Comparison of ENCODE assay signal across 13 cellular contexts in the genomic region with DNA sequence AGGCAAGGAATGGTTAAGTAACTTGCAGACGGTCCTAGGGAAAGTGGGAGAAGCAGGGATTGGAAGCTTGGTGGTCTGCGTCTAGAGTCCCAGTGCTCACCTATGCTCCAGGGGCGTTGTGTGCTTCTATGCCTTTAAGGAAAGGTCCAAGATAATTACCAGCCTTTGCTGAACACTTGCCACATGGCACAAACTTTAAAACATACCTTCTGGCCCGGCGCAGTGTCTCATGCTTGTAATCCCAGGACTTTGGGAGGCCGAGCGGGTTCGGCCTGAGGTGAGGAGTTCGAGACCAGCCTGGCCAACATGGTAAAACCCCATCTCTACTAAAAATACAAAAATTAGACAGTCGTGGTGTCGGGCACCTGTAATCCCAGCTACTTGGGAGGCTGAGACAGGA. TPM values are rescaled to one million over a fixed set of nuclear protein-coding genes. Genes with fewer than 3 reads are reported as not detected.
DNase-seq lines count a peak whose midpoint lies in the region; ATAC-seq and TF ChIP-seq lines count a peak whose summit lies in the region.
"Had no signal": no experiment of that assay in that cellular context is flagged by ENCODE, and none has a peak within 500 bp of the region (broad histone marks: within the 10 kb centered on the region; RNA-seq: fewer than 3 reads in every experiment).

No MANE protein-coding gene starts in this region.

- H3K4me1 ChIP-seq in cardiac muscle cell (ENCODE audit: low read depth) (peaks cover 8% of the 10 kb centered on the region), upper lobe of right lung (peaks cover 69% of the 10 kb centered on the region)

- H3K9me3 ChIP-seq in cardiac muscle cell (ENCODE audit: low read depth) = no peaks in the 10 kb centered on the region
- no peaks in the 10 kb centered on the region for H3K9me3 ChIP-seq in upper lobe of right lung

- intact Hi-C loops in left ventricle myocardium superior (cut with micrococcal nuclease) (no loop called here), upper lobe of right lung (cut with DNase I) (no loop called here)

- peak overlapping the region; percentile 100 for H3K27ac Mint-ChIP-seq in activated naive CD8-positive, alpha-beta T cell
- H3K27ac Mint-ChIP-seq in naive B cell = peak overlapping the region in 3 of 6 donors; percentile 49 to 100 (median 94)

- no peaks in the 10 kb centered on the region for H3K27me3 Mint-ChIP-seq in activated naive CD8-positive, alpha-beta T cell
- no peaks in the 10 kb centered on the region for H3K27me3 Mint-ChIP-seq in naive B cell

- peaks cover 66% of the 10 kb centered on the region for H3K4me1 Mint-ChIP-seq in activated naive CD8-positive, alpha-beta T cell (ENCODE audit: low read depth)
- H3K4me1 Mint-ChIP-seq in naive B cell = peaks cover 33 to 68% (median 50%) of the 10 kb centered on the region in 3 donors

- peaks cover 8% of the 10 kb centered on the region for H3K36me3 Mint-ChIP-seq in activated naive CD8-positive, alpha-beta T cell
- H3K36me3 Mint-ChIP-seq in naive B cell = no peaks in the 10 kb centered on the region

- no peaks in the 10 kb centered on the region for H3K36me3 ChIP-seq in cardiac muscle cell
- H3K36me3 ChIP-seq in upper lobe of right lung = peaks cover 6% of the 10 kb centered on the region

- peak overlapping the region; percentile 99 for H3K27ac ChIP-seq in cardiac muscle cell
- peak overlapping the region; percentile 73 for H3K27ac ChIP-seq in upper lobe of right lung

- H3K9me3 Mint-ChIP-seq in activated naive CD8-positive, alpha-beta T cell (ENCODE audit: low read depth) = no peaks in the 10 kb centered on the region
- peaks cover 0 to 6% (median 0%) of the 10 kb centered on the region in 7 donors for H3K9me3 Mint-ChIP-seq in naive B cell

- H3K27me3 ChIP-seq in cardiac muscle cell = no peaks in the 10 kb centered on the region
- no peaks in the 10 kb centered on the region for H3K27me3 ChIP-seq in upper lobe of right lung

- TF ChIP-seq CTCF in cardiac muscle cell (IDR thresholded peaks at IDR 0.05; ENCODE audit: low read depth, low read length) = no peak
- no peak for TF ChIP-seq CTCF in upper lobe of right lung (IDR thresholded peaks at IDR 0.05)

- no peak overlapping the region for H3K4me3 ChIP-seq in cardiac muscle cell
- no peak overlapping the region for H3K4me3 ChIP-seq in upper lobe of right lung

- ATAC-seq in left ventricle myocardium superior (no peak), naive B cell (ENCODE audit: low read depth in 2 of 2) (no peak), upper lobe of right lung (no peak)

- DNase-seq in cardiac muscle cell (ENCODE audit: low read depth in 1 of 2, low spot score in 1 of 2) (no peak), left ventricle myocardium superior (no peak), naive B cell (no peak), upper lobe of right lung (no peak), NCI-H69 (lab: John Stamatoyannopoulos, UW) (no peak), SHP77 treated with DMSO at 0.1 percent for 48 hours (lab: John Stamatoyannopoulos, UW) (no peak), SIG-M5 treated with dmso at 0.1 percent for 504 hours (lab: John Stamatoyannopoulos, UW; ENCODE audit: unreplicated experiment) (no peak)
- DNase-seq: activated CD8-positive, alpha-beta memory T cell treated with anti-CD3 and anti-CD28 coated beads, Interleukin-2, amount 50 U/mL, for 48 hours; C1 segment of cervical spinal cord; hypothalamus; NCI-H2227 treated with DMSO at 0.1 percent for 48 hours had no signal

- H3K4me3 Mint-ChIP-seq in activated naive CD8-positive, alpha-beta T cell = peak overlapping the region; percentile 100
- H3K4me3 Mint-ChIP-seq in naive B cell = peak overlapping the region in 7 of 8 donors; percentile 21 to 94 (median 63)

RNA-seq across cellular contexts. Expression of a gene that starts 2.3 kb away (rescaled TPM):
- 41.5 and 58.8 TPM in 2 replicates for total RNA-seq in cardiac muscle cell
- polyA plus RNA-seq in cardiac muscle cell = 63.1 and 92.3 TPM in 2 replicates
- 39.4 TPM for total RNA-seq in left ventricle myocardium superior
- 100 to 1,000 TPM in 1 of 6 donors, 10 to 100 TPM in 5; 61.2 to 106 (median 81.3) TPM for polyA plus RNA-seq in naive B cell (ENCODE audit: low read depth in 6 of 6)
- 66.9 TPM for total RNA-seq in upper lobe of right lung

RNA-seq across cellular contexts. Expression of a gene that starts 28.1 kb away (rescaled TPM):
- total RNA-seq in cardiac muscle cell = 0.39 TPM in 1 of 2 replicates, not detected in the other
- 0.30 and 0.71 TPM in 2 replicates for polyA plus RNA-seq in cardiac muscle cell
- 0.55 TPM for total RNA-seq in left ventricle myocardium superior
- polyA plus RNA-seq in naive B cell (ENCODE audit: low read depth in 6 of 6) = 1 to 10 TPM in 1 of 6 donors, under 1 TPM in 2, not detected in 3; 0.38 to 1.6 (median 0.77) TPM
- total RNA-seq in upper lobe of right lung = 1.0 TPM
- total RNA-seq: myocyte had no signal

RNA-seq across cellular contexts. Expression of a gene that starts 36.9 kb away (rescaled TPM):
- total RNA-seq in cardiac muscle cell (180 and 189 TPM in 2 replicates), left ventricle myocardium superior (283 TPM), upper lobe of right lung (251 TPM)
- polyA plus RNA-seq in cardiac muscle cell (357 and 366 TPM in 2 replicates), naive B cell (ENCODE audit: low read depth in 6 of 6) (100 to 1,000 TPM in 2 of 6 donors, 10 to 100 TPM in 4; 72.0 to 142 (median 83.8) TPM)

RNA-seq across cellular contexts. Expression of a gene that starts 58.6 kb away (rescaled TPM):
- 3.4 and 5.2 TPM in 2 replicates for total RNA-seq in cardiac muscle cell
- polyA plus RNA-seq in cardiac muscle cell = 2.7 and 10.8 TPM in 2 replicates
- 1.6 TPM for total RNA-seq in left ventricle myocardium superior
- 1 to 10 TPM in 5 of 6 donors, not detected in 1; 4.8 to 8.4 (median 5.6) TPM for polyA plus RNA-seq in naive B cell (ENCODE audit: low read depth in 6 of 6)
- 1.2 TPM for total RNA-seq in upper lobe of right lung
